7 cellular contexts compared by ENCODE assay signal in the genomic region with DNA sequence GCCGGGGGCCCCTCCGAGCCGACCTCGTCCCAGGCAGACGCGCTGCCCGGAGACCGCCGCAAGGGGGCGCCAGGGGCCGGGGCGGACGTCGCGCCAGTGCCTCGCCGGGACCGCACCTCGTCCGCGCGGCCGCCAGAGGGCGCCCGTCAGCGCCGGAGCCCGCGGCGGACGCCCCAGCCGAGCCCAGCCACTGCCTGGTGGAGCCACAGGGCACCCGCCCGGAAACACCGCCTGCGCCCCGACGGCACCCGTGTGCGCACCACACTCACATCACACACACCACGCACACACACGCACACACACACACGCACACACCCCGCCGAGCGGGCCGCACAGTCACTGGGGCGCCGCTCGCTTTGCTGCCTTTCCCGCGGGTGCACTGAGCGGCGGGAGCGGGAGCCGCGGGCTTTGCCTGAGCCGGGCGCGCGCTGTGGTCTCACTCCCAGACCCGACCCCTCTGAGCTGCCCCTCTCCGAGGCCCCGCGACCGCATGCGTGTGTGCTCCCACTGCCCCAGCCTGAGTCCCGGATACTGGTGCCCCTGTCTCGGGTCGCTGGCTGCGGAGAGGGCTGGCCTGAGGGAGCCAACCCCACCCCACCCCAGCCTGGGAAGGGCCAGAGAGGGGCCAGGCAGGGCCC.
DNase-seq lines count a peak whose midpoint lies in the region; ATAC-seq, FAIRE-seq and TF ChIP-seq lines count a peak whose summit lies in the region.

No MANE protein-coding gene starts in this region.

- peak overlapping the region in 2 of 10 donors; percentile 15 to 47 for H3K4me3 Mint-ChIP-seq in naive thymus-derived CD4-positive, alpha-beta T cell

- peaks cover 0 to 14% (median 3%) of the 10 kb centered on the region in 11 donors for H3K9me3 Mint-ChIP-seq in naive thymus-derived CD4-positive, alpha-beta T cell

- TF ChIP-seq CTCF in stomach (IDR thresholded peaks at IDR 0.05): peak in 4 of 7 experiments; percentile 0 to 96 (median 88)

- POLR2A ChIA-PET in HEK293T (lab: Yijun Ruan, JAX): no interaction called here
- POLR2A ChIA-PET in naive thymus-derived CD4-positive, alpha-beta T cell (lab: Charles Lee): no interaction called here

- H3K36me3 ChIP-seq in naive thymus-derived CD4-positive, alpha-beta T cell (ENCODE audit: control insufficient read depth in 2 of 3, insufficient read depth in 3 of 3, low read length in 3 of 3): no peaks in the 10 kb centered on the region
- H3K36me3 ChIP-seq in stomach: no peaks in the 10 kb centered on the region

- no peak for TF ChIP-seq POLR2A in GM12892 (IDR thresholded peaks at IDR 0.05; ENCODE audit: low read depth, low read length)
- TF ChIP-seq POLR2A in stomach (IDR thresholded peaks at IDR 0.05): no peak

- peaks cover 0 to 15% (median 3%) of the 10 kb centered on the region in 7 donors for H3K4me1 Mint-ChIP-seq in naive thymus-derived CD4-positive, alpha-beta T cell

- H3K36me3 Mint-ChIP-seq in naive thymus-derived CD4-positive, alpha-beta T cell: peaks cover 0 to 4% (median 0%) of the 10 kb centered on the region in 5 donors

- no peak overlapping the region for H3K27ac ChIP-seq in naive thymus-derived CD4-positive, alpha-beta T cell (ENCODE audit: low read depth, low read length)
- H3K27ac ChIP-seq in stomach: no peak overlapping the region

- peak; percentile 93 for FAIRE-seq in GM12892 (lab: Jason Lieb, UNC)

- ATAC-seq in esophagus mucosa: peak; percentile 91
- peak; percentile 81 for ATAC-seq in naive thymus-derived CD4-positive, alpha-beta T cell

- no peaks in the 10 kb centered on the region for H3K4me1 ChIP-seq in naive thymus-derived CD4-positive, alpha-beta T cell (ENCODE audit: control insufficient read depth in 2 of 2, insufficient read depth in 2 of 2, low read length in 2 of 2)
- peaks cover 4 to 16% (median 9%) of the 10 kb centered on the region in 4 donors for H3K4me1 ChIP-seq in stomach

- CTCF ChIA-PET in HEK293T (lab: Yijun Ruan, JAX): no interaction called here
- CTCF ChIA-PET in naive thymus-derived CD4-positive, alpha-beta T cell (lab: Charles Lee): no interaction called here

- TF ChIP-seq EP300 in stomach (IDR thresholded peaks at IDR 0.05): no peak

- intact Hi-C loops in naive thymus-derived CD4-positive, alpha-beta T cell (cut with micrococcal nuclease): loop anchor here in 1 of 2 donors (2.0 kb wide), 1 partner anchor 80 kb away; no protein-coding TSS in a partner anchor
- intact Hi-C loops in stomach (cut with DNase I; ENCODE audit: low total_unique reads): no loop called here

- H3K4me3 ChIP-seq in naive thymus-derived CD4-positive, alpha-beta T cell (ENCODE audit: low read length): no peak overlapping the region
- peak overlapping the region; percentile 42 to 58 (median 46) for H3K4me3 ChIP-seq in stomach

- H3K9me3 ChIP-seq in naive thymus-derived CD4-positive, alpha-beta T cell (ENCODE audit: control insufficient read depth in 2 of 3, low read length in 3 of 3): peaks cover 0 to 5% (median 0%) of the 10 kb centered on the region in 3 experiments
- no peaks in the 10 kb centered on the region for H3K9me3 ChIP-seq in stomach

- DNase-seq in GM12892 (ENCODE audit: insufficient read length) (peak; percentile 79), HEK293T (ENCODE audit: extremely low spot score) (peak; percentile 88), NAMALWA (ENCODE audit: low spot score) (peak; percentile 39), stomach (peak; percentile 77)
- peak; percentile 19 to 30 for DNase-seq in activated CD4-positive, alpha-beta T cell treated with anti-CD3 and anti-CD28 coated beads, Interleukin-2, amount 50 U/mL, for 24 hours (ENCODE audit: low read depth in 1 of 2, low spot score in 1 of 2)
- peak in 8 of 9 donors; percentile 5 to 83 (median 24) for DNase-seq in naive thymus-derived CD4-positive, alpha-beta T cell

- no peak overlapping the region for H3K27ac Mint-ChIP-seq in naive thymus-derived CD4-positive, alpha-beta T cell

- 0 to 3% (median 1%) methylated on average over 13 to 71 of the region's 71 CpGs for WGBS in stomach, 5 donors

- peaks cover 27 to 61% (median 42%) of the 10 kb centered on the region in 5 donors for H3K27me3 Mint-ChIP-seq in naive thymus-derived CD4-positive, alpha-beta T cell

- H3K27me3 ChIP-seq in naive thymus-derived CD4-positive, alpha-beta T cell (ENCODE audit: control insufficient read depth in 2 of 2, insufficient read depth in 2 of 2, low read length in 2 of 2): no peaks in the 10 kb centered on the region
- H3K27me3 ChIP-seq in stomach: peaks cover 0 to 75% (median 41%) of the 10 kb centered on the region in 3 donors

TF ChIP-seq in HEK293T, 16 proteins besides CTCF, POLR2A, EP300 and RAD21:
- no peak for TF ChIP-seq FOXM1 (IDR thresholded peaks at IDR 0.05; ENCODE audit: borderline replicate concordance)
- TF ChIP-seq ARNT (IDR thresholded peaks at IDR 0.05): 0 out of 2 replicates have a peak, but pooled peaks have one; percentile 49
- no peak for TF ChIP-seq HDGF (IDR thresholded peaks at IDR 0.05; ENCODE audit: borderline replicate concordance)
- no peak for TF ChIP-seq NFRKB (IDR thresholded peaks at IDR 0.05)

Comparison
In these comparisons a context has a peak if more than half of its experiments do, and no peak if none do; other contexts are left out.
1. DNase-seq: peak in every context shown above with its lines; median percentile 88 in HEK293T; 79 in GM12892; 77 in stomach; 39 in NAMALWA; 24 in activated CD4-positive, alpha-beta T cell treated with anti-CD3 and anti-CD28 coated beads, Interleukin-2, amount 50 U/mL, for 24 hours; 24 in naive thymus-derived CD4-positive, alpha-beta T cell.